8 cellular contexts compared by ENCODE assay signal in genomic region chr5:50325237-50325832, GRCh38.
A peak's percentile ranks its signal among the peaks of the same experiment; 100 is the strongest.
DNase-seq lines count a peak whose midpoint lies in the region; ATAC-seq and TF ChIP-seq lines count a peak whose summit lies in the region.

No MANE protein-coding gene starts in this region.

- H3K27ac ChIP-seq in gastroesophageal sphincter (no peak overlapping the region), thoracic aorta (no peak overlapping the region)

- TF ChIP-seq POLR2A in gastroesophageal sphincter (IDR thresholded peaks at IDR 0.05), result no peak

- peaks cover 0 to 5% (median 0%) of the 10 kb centered on the region in 3 donors for H3K9me3 ChIP-seq in gastroesophageal sphincter
- no peaks in the 10 kb centered on the region for H3K9me3 ChIP-seq in thoracic aorta

- H3K4me1 ChIP-seq in gastroesophageal sphincter, result no peaks in the 10 kb centered on the region
- H3K4me1 ChIP-seq in thoracic aorta (ENCODE audit: control insufficient read depth in 1 of 2, low read depth in 2 of 2), result no peaks in the 10 kb centered on the region

- H3K27me3 ChIP-seq in gastroesophageal sphincter, result peaks cover 4% of the 10 kb centered on the region
- H3K27me3 ChIP-seq in thoracic aorta (replicated peaks; ENCODE audit: insufficient read depth), result no peaks in the 10 kb centered on the region

- no peak for TF ChIP-seq EP300 in gastroesophageal sphincter (IDR thresholded peaks at IDR 0.05)

- no peak overlapping the region for H3K4me3 ChIP-seq in gastroesophageal sphincter
- no peak overlapping the region for H3K4me3 ChIP-seq in thoracic aorta

- ATAC-seq in GM18867 (IDR thresholded peaks at IDR 0.05; ENCODE audit: unreplicated experiment) (peak; percentile 47), gastroesophageal sphincter (no peak), thoracic aorta (ENCODE audit: insufficient number of reproducible peaks, low FRiP score, low read depth) (no peak), HG03442 (IDR thresholded peaks at IDR 0.05; ENCODE audit: unreplicated experiment) (no peak)

- DNase-seq in AG09319 (ENCODE audit: extremely low read depth, low read depth), result peak; percentile 2
- peak; percentile 37 for DNase-seq in SK-MEL-5 (ENCODE audit: low read depth, low spot score)
- no peak for DNase-seq in thoracic aorta (ENCODE audit: low spot score)
- no peak for DNase-seq in stimulated activated CD8-positive, alpha-beta memory T cell treated with anti-CD3 and anti-CD28 coated beads, Interleukin-4, amount 100 ng/mL, for 48 hours
- DNase-seq in activated effector memory CD4-positive, alpha-beta T cell treated with Interleukin-2 at 50 U/mL for 16 hours, result no peak

- H3K36me3 ChIP-seq in gastroesophageal sphincter, result no peaks in the 10 kb centered on the region
- H3K36me3 ChIP-seq in thoracic aorta, result no peaks in the 10 kb centered on the region

- 24 to 36% methylated on average over 4 of the region's 4 CpGs for WGBS in gastroesophageal sphincter (ENCODE audit: low coverage in 1 of 2), 2 donors

- TF ChIP-seq CTCF in AG09319 (IDR thresholded peaks at IDR 0.05; ENCODE audit: low read depth, low read length), result peak; percentile 65
- TF ChIP-seq CTCF in gastroesophageal sphincter (IDR thresholded peaks at IDR 0.05), result peak in 3 of 4 experiments; percentile 29 to 55 (median 51)
- TF ChIP-seq CTCF in thoracic aorta (IDR thresholded peaks at IDR 0.05), result peak; percentile 52

- in situ Hi-C loops in SK-MEL-5 (cut with HindIII; ENCODE audit: low pct_unique_long_range_greater_than_20kb, low sequenced_read_pairs), result no loop called here

Comparison
In these comparisons a context has a peak if more than half of its experiments do, and no peak if none do; other contexts are left out.
1. DNase-seq: peak in AG09319 (single experiment) and SK-MEL-5 (single experiment); none in thoracic aorta (single experiment), stimulated activated CD8-positive, alpha-beta memory T cell treated with anti-CD3 and anti-CD28 coated beads, Interleukin-4, amount 100 ng/mL, for 48 hours (single experiment) and activated effector memory CD4-positive, alpha-beta T cell treated with Interleukin-2 at 50 U/mL for 16 hours (single experiment).
2. Peak in every context shown above with its lines, with median percentiles within 50 percentile points of each other: CTCF ChIP-seq.